In the genomic region with DNA sequence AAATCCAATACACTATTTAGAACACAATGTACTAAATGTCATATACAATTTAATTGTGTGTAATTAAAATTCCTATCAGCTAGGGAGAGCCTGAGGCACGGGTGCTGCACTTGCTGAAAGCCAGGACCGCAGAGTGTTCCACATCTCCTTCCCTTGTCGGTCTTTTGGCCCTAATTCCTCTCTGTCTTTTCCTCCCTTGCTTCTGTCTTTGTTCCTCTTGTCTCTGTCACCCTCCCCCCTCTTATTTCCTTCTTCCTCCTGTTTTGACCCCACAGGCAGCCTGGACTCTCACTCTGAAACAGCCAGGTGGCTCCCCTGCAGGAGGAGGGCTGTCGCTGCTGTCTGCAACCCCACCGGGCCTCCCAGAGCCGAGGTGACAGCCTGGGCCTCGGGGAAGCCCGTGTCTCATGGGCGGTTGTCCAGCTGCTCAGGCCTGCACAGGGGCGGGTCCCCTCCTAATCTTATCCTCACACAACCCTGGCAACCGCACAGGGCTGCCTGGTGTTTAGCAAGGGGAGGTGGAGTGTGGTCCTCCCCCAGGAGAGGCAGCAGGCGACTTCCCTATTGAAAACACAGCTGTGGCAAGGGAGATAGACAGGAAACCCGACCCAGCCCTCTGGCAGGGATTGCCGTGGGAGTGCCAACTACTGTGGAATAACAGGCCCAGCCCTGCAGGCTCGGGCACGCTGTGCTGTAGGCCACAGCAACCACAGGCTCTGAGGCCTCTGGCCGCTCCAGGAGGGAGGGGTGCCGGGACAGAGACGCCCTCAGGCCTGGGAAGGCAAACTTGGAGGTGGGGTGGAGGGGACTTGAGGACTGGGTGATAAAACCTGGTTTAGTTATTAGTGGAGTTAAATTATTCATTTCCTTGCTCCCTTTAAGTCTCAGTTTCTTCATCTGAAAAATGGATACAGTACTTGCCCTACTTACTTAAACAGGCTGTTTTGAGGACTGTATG, we compare ENCODE assay signal across 8 cellular contexts.
DNase-seq lines count a peak whose midpoint lies in the region; ATAC-seq, FAIRE-seq and TF ChIP-seq lines count a peak whose summit lies in the region.

No MANE protein-coding gene starts in this region.

- H3K4me1 Mint-ChIP-seq in natural killer cell treated with Interleukin-12 subunit alpha and Interleukin-12 subunit beta and Interleukin-15 and Interleukin-18, amount 100 ng/mL, for 72 hours (ENCODE audit: low read depth in 2 of 2) = peaks cover 31 to 33% of the 10 kb centered on the region in 2 donors

- TF ChIP-seq POLR2A in GM19099 (IDR thresholded peaks at IDR 0.05; ENCODE audit: extremely low read depth, insufficient read length, low read depth) = peak; percentile 26

- H3K27ac ChIP-seq in VCaP = peak overlapping the region; percentile 94

- ATAC-seq in HG03135 (IDR thresholded peaks at IDR 0.05; ENCODE audit: unreplicated experiment) = peak; percentile 95
- peak; percentile 77 to 83 for ATAC-seq in natural killer cell treated with Interleukin-12 subunit alpha and Interleukin-12 subunit beta and Interleukin-15 and Interleukin-18, amount 100 ng/mL, for 72 hours

- H3K36me3 Mint-ChIP-seq in natural killer cell treated with Interleukin-12 subunit alpha and Interleukin-12 subunit beta and Interleukin-15 and Interleukin-18, amount 100 ng/mL, for 72 hours = no peaks in the 10 kb centered on the region

- no peaks in the 10 kb centered on the region for H3K9me3 Mint-ChIP-seq in natural killer cell treated with Interleukin-12 subunit alpha and Interleukin-12 subunit beta and Interleukin-15 and Interleukin-18, amount 100 ng/mL, for 72 hours

- H3K27ac Mint-ChIP-seq in natural killer cell treated with Interleukin-12 subunit alpha and Interleukin-12 subunit beta and Interleukin-15 and Interleukin-18, amount 100 ng/mL, for 72 hours = peak overlapping the region; percentile 39 to 72

- TF ChIP-seq CTCF in D721Med (IDR thresholded peaks at IDR 0.05; ENCODE audit: insufficient read depth, missing control alignments) (no peak), VCaP (conservative IDR thresholded peaks at IDR 0.05) (peak; percentile 35; the same call in 1 of the 2 replicates)

- H3K27me3 Mint-ChIP-seq in natural killer cell treated with Interleukin-12 subunit alpha and Interleukin-12 subunit beta and Interleukin-15 and Interleukin-18, amount 100 ng/mL, for 72 hours = peaks cover 0 to 4% of the 10 kb centered on the region in 2 donors

- H3K4me3 Mint-ChIP-seq in natural killer cell treated with Interleukin-12 subunit alpha and Interleukin-12 subunit beta and Interleukin-15 and Interleukin-18, amount 100 ng/mL, for 72 hours = peak overlapping the region; percentile 47

- FAIRE-seq in D721Med (lab: Jason Lieb, UNC) = no peak

- peak; percentile 60 for DNase-seq in D721Med (ENCODE audit: insufficient read length, low spot score)
- peak; percentile 83 for DNase-seq in NCI-H2171 (lab: John Stamatoyannopoulos, UW)
- peak; percentile 75 for DNase-seq in fibroblast of the conjunctiva (ENCODE audit: low read depth)
- DNase-seq in natural killer cell treated with Interleukin-12 subunit alpha and Interleukin-12 subunit beta and Interleukin-15 and Interleukin-18, amount 100 ng/mL, for 72 hours (ENCODE audit: low spot score) = peak; percentile 63
- DNase-seq in central memory CD4-positive, alpha-beta T cell = no peak
